Comparison of ENCODE assay signal across 1 cellular context in genomic region chr1:168225476-168226190, GRCh38.
TF ChIP-seq lines count a peak whose summit lies in the region.

Gene SFT2D2 (plus strand): TSS chr1:168226004. CDS start chr1:168226080, 76 bp downstream.

TF ChIP-seq in K562, 482 proteins besides CTCF, POLR2A, EP300 and RAD21 (continued from another document and continues in another):
- TF ChIP-seq, protein P1, sequence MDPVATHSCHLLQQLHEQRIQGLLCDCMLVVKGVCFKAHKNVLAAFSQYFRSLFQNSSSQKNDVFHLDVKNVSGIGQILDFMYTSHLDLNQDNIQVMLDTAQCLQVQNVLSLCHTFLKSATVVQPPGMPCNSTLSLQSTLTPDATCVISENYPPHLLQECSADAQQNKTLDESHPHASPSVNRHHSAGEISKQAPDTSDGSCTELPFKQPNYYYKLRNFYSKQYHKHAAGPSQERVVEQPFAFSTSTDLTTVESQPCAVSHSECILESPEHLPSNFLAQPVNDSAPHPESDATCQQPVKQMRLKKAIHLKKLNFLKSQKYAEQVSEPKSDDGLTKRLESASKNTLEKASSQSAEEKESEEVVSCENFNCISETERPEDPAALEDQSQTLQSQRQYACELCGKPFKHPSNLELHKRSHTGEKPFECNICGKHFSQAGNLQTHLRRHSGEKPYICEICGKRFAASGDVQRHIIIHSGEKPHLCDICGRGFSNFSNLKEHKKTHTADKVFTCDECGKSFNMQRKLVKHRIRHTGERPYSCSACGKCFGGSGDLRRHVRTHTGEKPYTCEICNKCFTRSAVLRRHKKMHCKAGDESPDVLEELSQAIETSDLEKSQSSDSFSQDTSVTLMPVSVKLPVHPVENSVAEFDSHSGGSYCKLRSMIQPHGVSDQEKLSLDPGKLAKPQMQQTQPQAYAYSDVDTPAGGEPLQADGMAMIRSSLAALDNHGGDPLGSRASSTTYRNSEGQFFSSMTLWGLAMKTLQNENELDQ (CRISPR knock-in tag; IDR thresholded peaks at IDR 0.05; ENCODE audit: borderline replicate concordance): no peak
- peak; percentile 53; the same call in 1 of the 2 replicates for TF ChIP-seq CEBPB (tag; IDR thresholded peaks at IDR 0.05)
- TF ChIP-seq SMARCE1 (IDR thresholded peaks at IDR 0.05): no peak
- peak; percentile 94 for TF ChIP-seq POLR2G (IDR thresholded peaks at IDR 0.05; ENCODE audit: low read depth, low read length)
- no peak for TF ChIP-seq ATF1 (CRISPR knock-in tag; IDR thresholded peaks at IDR 0.05)
- TF ChIP-seq ATF1 (tag; IDR thresholded peaks at IDR 0.05): peak; percentile 82
- no peak for TF ChIP-seq EHMT2 (IDR thresholded peaks at IDR 0.05)
- TF ChIP-seq SRSF9 (IDR thresholded peaks at IDR 0.05; ENCODE audit: borderline replicate concordance, low read depth, low read length): no peak
- 0 out of 2 replicates have a peak, but pooled peaks have one; percentile 77 for TF ChIP-seq ZNF165 (CRISPR knock-in tag; IDR thresholded peaks at IDR 0.05; ENCODE audit: borderline replicate concordance)
- TF ChIP-seq IRF2 (CRISPR knock-in tag; IDR thresholded peaks at IDR 0.05): no peak
- TF ChIP-seq, protein P2, sequence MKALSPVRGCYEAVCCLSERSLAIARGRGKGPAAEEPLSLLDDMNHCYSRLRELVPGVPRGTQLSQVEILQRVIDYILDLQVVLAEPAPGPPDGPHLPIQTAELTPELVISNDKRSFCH (CRISPR knock-in tag; IDR thresholded peaks at IDR 0.05): no peak; the same call in 1 of the 2 replicates
- TF ChIP-seq, protein P2 (tag; IDR thresholded peaks at IDR 0.05): peak; percentile 99
- no peak for TF ChIP-seq RBM34 (IDR thresholded peaks at IDR 0.05; ENCODE audit: borderline replicate concordance, insufficient read depth, low read length)
- TF ChIP-seq ZNF639 (CRISPR knock-in tag; conservative IDR thresholded peaks at IDR 0.05 in 1 of 2, IDR thresholded peaks at IDR 0.05 in 1 of 2): peak in 1 of 2 experiments; percentile 95; a peak in 2 of 4 replicates
- peak; percentile 97 for TF ChIP-seq ZBTB7A (IDR thresholded peaks at IDR 0.05; ENCODE audit: borderline replicate concordance, control insufficient read depth, low read depth, low read length)
- TF ChIP-seq, protein P3, sequence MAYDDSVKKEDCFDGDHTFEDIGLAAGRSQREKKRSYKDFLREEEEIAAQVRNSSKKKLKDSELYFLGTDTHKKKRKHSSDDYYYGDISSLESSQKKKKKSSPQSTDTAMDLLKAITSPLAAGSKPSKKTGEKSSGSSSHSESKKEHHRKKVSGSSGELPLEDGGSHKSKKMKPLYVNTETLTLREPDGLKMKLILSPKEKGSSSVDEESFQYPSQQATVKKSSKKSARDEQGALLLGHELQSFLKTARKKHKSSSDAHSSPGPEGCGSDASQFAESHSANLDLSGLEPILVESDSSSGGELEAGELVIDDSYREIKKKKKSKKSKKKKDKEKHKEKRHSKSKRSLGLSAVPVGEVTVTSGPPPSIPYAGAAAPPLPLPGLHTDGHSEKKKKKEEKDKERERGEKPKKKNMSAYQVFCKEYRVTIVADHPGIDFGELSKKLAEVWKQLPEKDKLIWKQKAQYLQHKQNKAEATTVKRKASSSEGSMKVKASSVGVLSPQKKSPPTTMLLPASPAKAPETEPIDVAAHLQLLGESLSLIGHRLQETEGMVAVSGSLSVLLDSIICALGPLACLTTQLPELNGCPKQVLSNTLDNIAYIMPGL (CRISPR knock-in tag; IDR thresholded peaks at IDR 0.05): no peak
- no peak for TF ChIP-seq PHB (CRISPR knock-in tag; IDR thresholded peaks at IDR 0.05)
- no peak for TF ChIP-seq TGIF2 (CRISPR knock-in tag; IDR thresholded peaks at IDR 0.05)
- 0 out of 2 replicates have a peak, but pooled peaks have one; percentile 6 for TF ChIP-seq ZNF140 (CRISPR knock-in tag; IDR thresholded peaks at IDR 0.05)
- peak; percentile 66 for TF ChIP-seq ZNF24 (IDR thresholded peaks at IDR 0.05)
- 0 out of 2 replicates have a peak, but pooled peaks have one; percentile 48 for TF ChIP-seq NBN (IDR thresholded peaks at IDR 0.05; ENCODE audit: low read depth)
- no peak for TF ChIP-seq RUNX1 (IDR thresholded peaks at IDR 0.05; ENCODE audit: low read depth)
- TF ChIP-seq ATF2 (CRISPR knock-in tag; IDR thresholded peaks at IDR 0.05): no peak
- TF ChIP-seq ZHX1 (conservative IDR thresholded peaks at IDR 0.05; ENCODE audit: low read length): no peak
- TF ChIP-seq ELK3 (CRISPR knock-in tag; IDR thresholded peaks at IDR 0.05): no peak
- TF ChIP-seq KDM2B (CRISPR knock-in tag; IDR thresholded peaks at IDR 0.05): 0 out of 2 replicates have a peak, but pooled peaks have one; percentile 15
- peak; percentile 85 for TF ChIP-seq GTF2F1 (IDR thresholded peaks at IDR 0.05; ENCODE audit: low read depth, low read length)
- TF ChIP-seq JUND (IDR thresholded peaks at IDR 0.05; ENCODE audit: borderline replicate concordance, low read depth, low read length): peak; percentile 37; the same call in 1 of the 2 replicates
- TF ChIP-seq JUND (tag; IDR thresholded peaks at IDR 0.05; ENCODE audit: borderline replicate concordance, low read depth, low read length): no peak; the same call in 2 of the 3 replicates
- TF ChIP-seq, protein P4, sequence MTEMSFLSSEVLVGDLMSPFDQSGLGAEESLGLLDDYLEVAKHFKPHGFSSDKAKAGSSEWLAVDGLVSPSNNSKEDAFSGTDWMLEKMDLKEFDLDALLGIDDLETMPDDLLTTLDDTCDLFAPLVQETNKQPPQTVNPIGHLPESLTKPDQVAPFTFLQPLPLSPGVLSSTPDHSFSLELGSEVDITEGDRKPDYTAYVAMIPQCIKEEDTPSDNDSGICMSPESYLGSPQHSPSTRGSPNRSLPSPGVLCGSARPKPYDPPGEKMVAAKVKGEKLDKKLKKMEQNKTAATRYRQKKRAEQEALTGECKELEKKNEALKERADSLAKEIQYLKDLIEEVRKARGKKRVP (CRISPR knock-in tag; IDR thresholded peaks at IDR 0.05): peak; percentile 50
- peak; percentile 67 for TF ChIP-seq EGR1 (conservative IDR thresholded peaks at IDR 0.05)
- peak; percentile 20 for TF ChIP-seq CHD1 (IDR thresholded peaks at IDR 0.05; ENCODE audit: low read length)
- TF ChIP-seq TBL1XR1 (IDR thresholded peaks at IDR 0.05; ENCODE audit: low read length in 2 of 2): no peak; a peak in 1 of 4 replicates
- TF ChIP-seq, protein P5, sequence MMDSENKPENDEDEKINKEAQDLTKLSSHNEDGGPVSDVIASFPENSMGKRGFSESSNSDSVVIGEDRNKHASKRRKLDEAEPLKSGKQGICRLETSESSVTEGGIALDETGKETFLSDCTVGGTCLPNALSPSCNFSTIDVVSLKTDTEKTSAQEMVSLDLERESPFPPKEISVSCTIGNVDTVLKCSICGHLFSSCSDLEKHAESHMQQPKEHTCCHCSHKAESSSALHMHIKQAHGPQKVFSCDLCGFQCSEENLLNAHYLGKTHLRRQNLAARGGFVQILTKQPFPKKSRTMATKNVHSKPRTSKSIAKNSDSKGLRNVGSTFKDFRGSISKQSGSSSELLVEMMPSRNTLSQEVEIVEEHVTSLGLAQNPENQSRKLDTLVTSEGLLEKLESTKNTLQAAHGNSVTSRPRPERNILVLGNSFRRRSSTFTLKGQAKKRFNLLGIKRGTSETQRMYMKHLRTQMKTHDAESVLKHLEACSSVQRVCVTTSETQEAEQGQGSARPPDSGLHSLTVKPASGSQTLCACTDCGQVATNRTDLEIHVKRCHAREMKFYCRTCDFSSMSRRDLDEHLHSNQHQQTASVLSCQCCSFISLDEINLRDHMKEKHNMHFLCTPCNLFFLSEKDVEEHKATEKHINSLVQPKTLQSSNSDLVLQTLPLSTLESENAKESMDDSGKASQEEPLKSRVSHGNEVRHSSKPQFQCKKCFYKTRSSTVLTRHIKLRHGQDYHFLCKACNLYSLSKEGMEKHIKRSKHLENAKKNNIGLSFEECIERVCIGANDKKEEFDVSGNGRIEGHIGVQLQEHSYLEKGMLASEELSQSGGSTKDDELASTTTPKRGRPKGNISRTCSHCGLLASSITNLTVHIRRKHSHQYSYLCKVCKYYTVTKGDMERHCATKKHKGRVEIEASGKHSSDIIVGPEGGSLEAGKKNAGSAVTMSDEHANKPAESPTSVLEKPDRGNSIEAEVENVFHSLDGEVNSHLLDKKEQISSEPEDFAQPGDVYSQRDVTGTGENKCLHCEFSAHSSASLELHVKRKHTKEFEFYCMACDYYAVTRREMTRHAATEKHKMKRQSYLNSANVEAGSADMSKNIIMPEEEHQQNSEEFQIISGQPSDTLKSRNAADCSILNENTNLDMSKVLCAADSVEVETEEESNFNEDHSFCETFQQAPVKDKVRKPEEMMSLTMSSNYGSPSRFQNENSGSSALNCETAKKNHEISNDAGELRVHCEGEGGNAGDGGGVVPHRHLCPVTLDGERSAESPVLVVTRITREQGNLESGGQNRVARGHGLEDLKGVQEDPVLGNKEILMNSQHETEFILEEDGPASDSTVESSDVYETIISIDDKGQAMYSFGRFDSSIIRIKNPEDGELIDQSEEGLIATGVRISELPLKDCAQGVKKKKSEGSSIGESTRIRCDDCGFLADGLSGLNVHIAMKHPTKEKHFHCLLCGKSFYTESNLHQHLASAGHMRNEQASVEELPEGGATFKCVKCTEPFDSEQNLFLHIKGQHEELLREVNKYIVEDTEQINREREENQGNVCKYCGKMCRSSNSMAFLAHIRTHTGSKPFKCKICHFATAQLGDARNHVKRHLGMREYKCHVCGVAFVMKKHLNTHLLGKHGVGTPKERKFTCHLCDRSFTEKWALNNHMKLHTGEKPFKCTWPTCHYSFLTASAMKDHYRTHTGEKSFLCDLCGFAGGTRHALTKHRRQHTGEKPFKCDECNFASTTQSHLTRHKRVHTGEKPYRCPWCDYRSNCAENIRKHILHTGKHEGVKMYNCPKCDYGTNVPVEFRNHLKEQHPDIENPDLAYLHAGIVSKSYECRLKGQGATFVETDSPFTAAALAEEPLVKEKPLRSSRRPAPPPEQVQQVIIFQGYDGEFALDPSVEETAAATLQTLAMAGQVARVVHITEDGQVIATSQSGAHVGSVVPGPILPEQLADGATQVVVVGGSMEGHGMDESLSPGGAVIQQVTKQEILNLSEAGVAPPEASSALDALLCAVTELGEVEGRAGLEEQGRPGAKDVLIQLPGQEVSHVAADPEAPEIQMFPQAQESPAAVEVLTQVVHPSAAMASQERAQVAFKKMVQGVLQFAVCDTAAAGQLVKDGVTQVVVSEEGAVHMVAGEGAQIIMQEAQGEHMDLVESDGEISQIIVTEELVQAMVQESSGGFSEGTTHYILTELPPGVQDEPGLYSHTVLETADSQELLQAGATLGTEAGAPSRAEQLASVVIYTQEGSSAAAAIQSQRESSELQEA (IDR thresholded peaks at IDR 0.05; ENCODE audit: low read depth): no peak
- TF ChIP-seq, protein P6, sequence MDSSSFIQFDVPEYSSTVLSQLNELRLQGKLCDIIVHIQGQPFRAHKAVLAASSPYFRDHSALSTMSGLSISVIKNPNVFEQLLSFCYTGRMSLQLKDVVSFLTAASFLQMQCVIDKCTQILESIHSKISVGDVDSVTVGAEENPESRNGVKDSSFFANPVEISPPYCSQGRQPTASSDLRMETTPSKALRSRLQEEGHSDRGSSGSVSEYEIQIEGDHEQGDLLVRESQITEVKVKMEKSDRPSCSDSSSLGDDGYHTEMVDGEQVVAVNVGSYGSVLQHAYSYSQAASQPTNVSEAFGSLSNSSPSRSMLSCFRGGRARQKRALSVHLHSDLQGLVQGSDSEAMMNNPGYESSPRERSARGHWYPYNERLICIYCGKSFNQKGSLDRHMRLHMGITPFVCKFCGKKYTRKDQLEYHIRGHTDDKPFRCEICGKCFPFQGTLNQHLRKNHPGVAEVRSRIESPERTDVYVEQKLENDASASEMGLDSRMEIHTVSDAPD (CRISPR knock-in tag; IDR thresholded peaks at IDR 0.05): peak; percentile 62; the same call in 1 of the 2 replicates
- TF ChIP-seq SAP30 (IDR thresholded peaks at IDR 0.05; ENCODE audit: borderline replicate concordance, insufficient read depth, low read depth, low read length, poor library complexity, severe bottlenecking): peak; percentile 91
